8 cellular contexts compared by ENCODE assay signal in genomic region chr17:37490022-37490587, GRCh38. TPM values are rescaled to one million over a fixed set of nuclear protein-coding genes. Genes with fewer than 3 reads are reported as not detected.
A peak's percentile ranks its signal among the peaks of the same experiment; 100 is the strongest.
DNase-seq lines count a peak whose midpoint lies in the region; ATAC-seq and TF ChIP-seq lines count a peak whose summit lies in the region.

No MANE protein-coding gene starts in this region.

- TF ChIP-seq CTCF in CD14-positive monocyte (IDR thresholded peaks at IDR 0.05) (peak; percentile 28), Panc1 (IDR thresholded peaks at IDR 0.05) (peak; percentile 24; the same call in 1 of the 2 replicates), foreskin keratinocyte (conservative IDR thresholded peaks at IDR 0.05) (peak; percentile 57), suprapubic skin (IDR thresholded peaks at IDR 0.05) (peak in 1 of 2 donors; percentile 50)

- H3K4me3 ChIP-seq in Panc1 (ENCODE audit: low read depth in 2 of 2, low read length in 2 of 2), result peak overlapping the region; percentile 66 to 72
- H3K4me3 ChIP-seq in suprapubic skin, result peak overlapping the region; percentile 93

- no peaks in the 10 kb centered on the region for H3K36me3 ChIP-seq in Panc1 (ENCODE audit: control insufficient read depth, insufficient read depth, low read length)
- H3K36me3 ChIP-seq in suprapubic skin, result no peaks in the 10 kb centered on the region

- no peak for TF ChIP-seq EP300 in suprapubic skin (IDR thresholded peaks at IDR 0.05)

- ATAC-seq in GM19035 (IDR thresholded peaks at IDR 0.05; ENCODE audit: unreplicated experiment) (peak; percentile 48), HG03354 (IDR thresholded peaks at IDR 0.05; ENCODE audit: poor library complexity, severe bottlenecking, unreplicated experiment) (peak; percentile 57), Panc1 (peak; percentile 37), foreskin keratinocyte (peak; percentile 2)

- H3K4me1 ChIP-seq in Panc1 (ENCODE audit: control insufficient read depth, insufficient read depth, low read length), result peaks cover 25% of the 10 kb centered on the region
- H3K4me1 ChIP-seq in foreskin keratinocyte, result peaks cover 13% of the 10 kb centered on the region
- H3K4me1 ChIP-seq in suprapubic skin, result peaks cover 73% of the 10 kb centered on the region

- intact Hi-C loops in CD14-positive monocyte (cut with micrococcal nuclease) (no loop called here), Panc1 (cut with micrococcal nuclease; ENCODE audit: unreplicated experiment) (no loop called here)
- intact Hi-C loops in activated T-helper 2 cell treated with anti-CD3 and anti-CD28 coated beads, Interferon-gamma antibody, Interleukin-2, Interleukin-4, amounts not matched to agents 10 μg/mL and 5 μg/mL and 100 μg/mL, durations not matched to agents 14 hours and 24 hours and 36 hours (cut with micrococcal nuclease), result loop anchor here (2.0 kb wide), 1 partner anchor 83 kb away; the partner anchor contains the start of genes ACACA and TADA2A

- in situ Hi-C loops in Panc1 (cut with HindIII; ENCODE audit: low pct_unique_long_range_greater_than_20kb, low sequenced_read_pairs), result no loop called here

- 2% methylated on average over 11 of the region's 56 CpGs for WGBS in suprapubic skin

- no peak for TF ChIP-seq POLR2A in suprapubic skin (IDR thresholded peaks at IDR 0.05)

- CTCF ChIA-PET in Panc1 (lab: Charles Lee), result no interaction called here

- peaks cover 32% of the 10 kb centered on the region for H3K4me1 Mint-ChIP-seq in CD14-positive monocyte
- peaks cover 40% of the 10 kb centered on the region for H3K4me1 Mint-ChIP-seq in activated T-helper 2 cell treated with anti-CD3 and anti-CD28 coated beads, Interferon-gamma antibody, Interleukin-2, Interleukin-4, amounts not matched to agents 10 μg/mL and 5 μg/mL and 100 μg/mL, durations not matched to agents 14 hours and 24 hours and 36 hours (ENCODE audit: low read depth)

- H3K36me3 Mint-ChIP-seq in CD14-positive monocyte, result peaks cover 0 to 4% of the 10 kb centered on the region in 2 donors
- peaks cover 9% of the 10 kb centered on the region for H3K36me3 Mint-ChIP-seq in activated T-helper 2 cell treated with anti-CD3 and anti-CD28 coated beads, Interferon-gamma antibody, Interleukin-2, Interleukin-4, amounts not matched to agents 10 μg/mL and 5 μg/mL and 100 μg/mL, durations not matched to agents 14 hours and 24 hours and 36 hours (ENCODE audit: low read depth)

- H3K27ac Mint-ChIP-seq in CD14-positive monocyte, result peak overlapping the region in 4 of 7 donors; percentile 17 to 82 (median 71)
- H3K27ac Mint-ChIP-seq in activated T-helper 2 cell treated with anti-CD3 and anti-CD28 coated beads, Interferon-gamma antibody, Interleukin-2, Interleukin-4, amounts not matched to agents 10 μg/mL and 5 μg/mL and 100 μg/mL, durations not matched to agents 14 hours and 24 hours and 36 hours, result peak overlapping the region; percentile 79

- no peaks in the 10 kb centered on the region for H3K9me3 ChIP-seq in Panc1 (ENCODE audit: control insufficient read depth, insufficient read depth, low read depth, low read length)
- no peaks in the 10 kb centered on the region for H3K9me3 ChIP-seq in suprapubic skin

- peaks cover 0 to 5% (median 0%) of the 10 kb centered on the region in 7 donors for H3K9me3 Mint-ChIP-seq in CD14-positive monocyte
- no peaks in the 10 kb centered on the region for H3K9me3 Mint-ChIP-seq in activated T-helper 2 cell treated with anti-CD3 and anti-CD28 coated beads, Interferon-gamma antibody, Interleukin-2, Interleukin-4, amounts not matched to agents 10 μg/mL and 5 μg/mL and 100 μg/mL, durations not matched to agents 14 hours and 24 hours and 36 hours

- DNase-seq in CD14-positive monocyte (ENCODE audit: low spot score) (no peak), Panc1 (ENCODE audit: low read depth, low spot score) (no peak), foreskin keratinocyte (peak in 1 of 2 donors; percentile 43), occipital lobe (lab: John Stamatoyannopoulos, UW) (peak; percentile 42), suprapubic skin (ENCODE audit: low spot score in 2 of 2) (peak; percentile 87 to 88)
- peak; percentile 66 for DNase-seq in activated T-helper 2 cell treated with anti-CD3 and anti-CD28 coated beads, Interferon-gamma antibody, Interleukin-2, Interleukin-4, amounts not matched to agents 10 μg/mL and 5 μg/mL and 100 μg/mL, durations not matched to agents 14 hours and 24 hours and 36 hours (ENCODE audit: low spot score)

- peaks cover 23 to 37% (median 25%) of the 10 kb centered on the region in 3 donors for H3K27me3 Mint-ChIP-seq in CD14-positive monocyte (ENCODE audit: low read depth in 3 of 3)
- no peaks in the 10 kb centered on the region for H3K27me3 Mint-ChIP-seq in activated T-helper 2 cell treated with anti-CD3 and anti-CD28 coated beads, Interferon-gamma antibody, Interleukin-2, Interleukin-4, amounts not matched to agents 10 μg/mL and 5 μg/mL and 100 μg/mL, durations not matched to agents 14 hours and 24 hours and 36 hours (ENCODE audit: low read depth)

- no TSS peak for BruUV-seq in Panc1 (replicated peaks; lab: Mats Ljungman, UMichigan)

- peak overlapping the region; percentile 69 for H3K27ac ChIP-seq in Panc1 (ENCODE audit: low read length)
- peak overlapping the region; percentile 74 for H3K27ac ChIP-seq in foreskin keratinocyte
- H3K27ac ChIP-seq in suprapubic skin, result peak overlapping the region; percentile 99

- H3K27me3 ChIP-seq in Panc1 (ENCODE audit: control insufficient read depth, insufficient read depth, low read length), result no peaks in the 10 kb centered on the region
- H3K27me3 ChIP-seq in foreskin keratinocyte, result no peaks in the 10 kb centered on the region
- no peaks in the 10 kb centered on the region for H3K27me3 ChIP-seq in suprapubic skin

- H3K4me3 Mint-ChIP-seq in CD14-positive monocyte, result peak overlapping the region; percentile 96 to 97
- peak overlapping the region; percentile 89 for H3K4me3 Mint-ChIP-seq in activated T-helper 2 cell treated with anti-CD3 and anti-CD28 coated beads, Interferon-gamma antibody, Interleukin-2, Interleukin-4, amounts not matched to agents 10 μg/mL and 5 μg/mL and 100 μg/mL, durations not matched to agents 14 hours and 24 hours and 36 hours (ENCODE audit: low read depth)

- POLR2A ChIA-PET in Panc1 (lab: Charles Lee), result no interaction called here

RNA-seq across cellular contexts. Expression of gene DUSP14, which starts 0.4 kb away (rescaled TPM):
- polyA plus RNA-seq in CD14-positive monocyte (1 to 10 TPM in 1 of 2 donors, under 1 TPM in 1; 0.24 to 1.1 TPM), foreskin keratinocyte (117 and 128 TPM in 2 replicates)
- total RNA-seq in Panc1 (2021; ENCODE audit: unreplicated experiment) (23.1 TPM), foreskin keratinocyte (128 and 131 TPM in 2 replicates), occipital lobe (11.2 TPM), suprapubic skin (100 to 1,000 TPM in 1 of 4 donors, 10 to 100 TPM in 3; 31.4 to 107 (median 68.5) TPM)
- polyA plus RNA-seq in Panc1 (2012; ENCODE audit: insufficient read length), result 21.7 TPM
- total RNA-seq in activated T-helper 2 cell treated with anti-CD3 and anti-CD28 coated beads, Interferon-gamma antibody, Interleukin-2, Interleukin-4, amounts not matched to agents 10 μg/mL and 5 μg/mL and 100 μg/mL, durations not matched to agents 14 hours and 24 hours and 36 hours, result 19.5 and 21.0 TPM in 2 replicates

Comparison
In these comparisons a context has a peak if more than half of its experiments do, and no peak if none do; other contexts are left out.
1. DNase-seq: peak in activated T-helper 2 cell treated with anti-CD3 and anti-CD28 coated beads, Interferon-gamma antibody, Interleukin-2, Interleukin-4, amounts not matched to agents 10 μg/mL and 5 μg/mL and 100 μg/mL, durations not matched to agents 14 hours and 24 hours and 36 hours (single experiment), occipital lobe (single experiment) and suprapubic skin (2 of 2); none in CD14-positive monocyte (single experiment) and Panc1 (single experiment).
2. ATAC-seq: peak in every context shown above with its lines; median percentile 57 in HG03354; 48 in GM19035; 37 in Panc1; 2 in foreskin keratinocyte.
3. Peak in every context shown above with its lines, with median percentiles within 50 percentile points of each other: H3K27ac ChIP-seq.